In genomic region chr5:171675511-171675910, GRCh38 we compare ENCODE assay signal across 24 cellular contexts.
"Had no signal": no experiment of that assay in that cellular context is flagged by ENCODE, and none has a peak within 500 bp of the region (broad histone marks: within the 10 kb centered on the region; RNA-seq: fewer than 3 reads in every experiment).

No MANE protein-coding gene starts in this region.

- H3K4me3 ChIP-seq: hepatocyte, left ventricle myocardium inferior, lung, neural progenitor cell, ovary, right atrium auricular region, right lobe of liver, smooth muscle cell, suprapubic skin, thoracic aorta, tibial artery, upper lobe of right lung had no signal

- DNase-seq: left ventricle myocardium inferior; mesendoderm; naive B cell; natural killer cell; nephron progenitor cell; ovary; right lobe of liver; stimulated activated CD4-positive, alpha-beta T cell treated with anti-CD3 and anti-CD28 coated beads, Interleukin-1b, Interleukin-23, amount 100 ng/mL, for 48 hours; stimulated activated CD4-positive, alpha-beta T cell treated with anti-CD3 and anti-CD28 coated beads, Interleukin-2, amount 100 ng/mL, for 48 hours; stimulated activated CD4-positive, alpha-beta T cell treated with anti-CD3 and anti-CD28 coated beads, Interleukin-4, amount 100 ng/mL, for 4 hours; stimulated activated CD8-positive, alpha-beta memory T cell treated with anti-CD3 and anti-CD28 coated beads, Interleukin-4, amount 100 ng/mL, for 48 hours; stimulated activated naive CD4-positive, alpha-beta T cell treated with Interleukin-2 at 50 U/mL for 16 hours; tibial artery; upper lobe of right lung had no signal

- H3K36me3 Mint-ChIP-seq: mesothelial cell of epicardium; naive B cell; natural killer cell; neural progenitor cell; stimulated activated memory B cell treated with anti-CD40 and anti-IgM and Interleukin-4, amounts not matched to agents 10 μg/mL and 1 μg/mL and 100 μg/mL, for 72 hours had no signal

- H3K4me3 Mint-ChIP-seq: mesothelial cell of epicardium; naive B cell; natural killer cell; nephron progenitor cell; neural progenitor cell; stimulated activated memory B cell treated with anti-CD40 and anti-IgM and Interleukin-4, amounts not matched to agents 10 μg/mL and 1 μg/mL and 100 μg/mL, for 72 hours had no signal

- H3K9me3 Mint-ChIP-seq: natural killer cell, neural progenitor cell had no signal

- H3K4me1 Mint-ChIP-seq: naive B cell; natural killer cell; stimulated activated memory B cell treated with anti-CD40 and anti-IgM and Interleukin-4, amounts not matched to agents 10 μg/mL and 1 μg/mL and 100 μg/mL, for 72 hours had no signal

- H3K27ac Mint-ChIP-seq: mesothelial cell of epicardium; naive B cell; natural killer cell; nephron progenitor cell; neural progenitor cell; progenitor cell of endocrine pancreas; stimulated activated memory B cell treated with anti-CD40 and anti-IgM and Interleukin-4, amounts not matched to agents 10 μg/mL and 1 μg/mL and 100 μg/mL, for 72 hours had no signal

- ATAC-seq: natural killer cell; stimulated activated memory B cell treated with anti-CD40 and anti-IgM and Interleukin-4, amounts not matched to agents 10 μg/mL and 1 μg/mL and 100 μg/mL, for 72 hours had no signal
